In the genomic region with DNA sequence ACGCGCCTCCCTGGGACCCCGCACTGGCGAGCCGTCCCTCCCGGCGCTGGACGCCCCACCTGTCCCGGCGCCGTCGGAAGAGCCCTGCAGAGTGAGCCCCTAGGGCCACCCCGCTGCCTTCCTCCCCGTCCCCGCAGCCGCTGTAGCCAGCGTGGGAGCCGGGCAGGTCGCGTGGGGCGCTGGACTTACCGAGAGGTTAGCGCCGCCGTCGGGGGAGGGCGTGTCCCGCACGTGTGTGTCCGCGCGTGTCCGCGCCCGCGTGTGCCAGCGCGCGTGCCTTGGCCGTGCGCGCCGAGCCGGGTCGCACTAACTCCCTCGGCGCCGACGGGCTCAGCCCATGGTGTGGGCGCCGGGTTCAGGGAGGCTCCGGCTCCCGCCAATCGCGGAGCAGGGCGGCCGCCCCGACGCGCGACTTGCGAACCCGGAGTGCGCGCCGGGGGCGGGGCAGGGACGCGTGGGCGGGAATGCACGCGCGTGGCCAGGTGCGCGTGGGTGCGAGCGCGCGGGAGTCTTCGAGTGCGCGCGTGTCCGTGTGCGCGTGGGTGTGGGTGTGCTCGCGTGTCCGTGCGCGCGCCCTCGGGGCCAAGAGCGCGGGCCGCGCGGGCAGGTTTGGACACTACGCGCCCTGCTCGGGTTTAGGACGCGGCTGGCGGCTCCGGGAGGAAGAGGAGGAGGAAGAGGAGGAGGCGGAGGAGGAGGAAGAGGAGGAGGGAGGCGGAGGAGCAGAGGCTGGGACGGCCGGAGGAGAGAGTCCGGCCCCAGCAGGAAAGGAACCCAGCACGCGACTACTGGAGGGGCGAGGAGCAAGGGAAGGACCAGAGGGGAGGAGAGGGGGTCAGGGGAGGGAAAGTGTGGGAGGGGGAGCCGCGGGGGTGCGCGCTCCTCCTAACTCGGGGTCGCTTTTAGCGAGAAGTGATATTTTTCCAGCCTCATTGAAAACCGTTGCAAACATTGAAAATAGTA, we compare ENCODE assay signal across 8 cellular contexts.
DNase-seq lines count a peak whose midpoint lies in the region; ATAC-seq, FAIRE-seq and TF ChIP-seq lines count a peak whose summit lies in the region.

No MANE protein-coding gene starts in this region.

- in situ Hi-C loops in HepG2 (cut with HindIII; ENCODE audit: extremely low pct_ligation_motif_present, low pct_unique_long_range_greater_than_20kb): no loop called here

- H3K79me2 ChIP-seq in HepG2 (ENCODE audit: insufficient read depth, low read length): no peaks in the 10 kb centered on the region

- H3K9me3 ChIP-seq in liver (ENCODE audit: control insufficient read depth in 4 of 4, low read length in 3 of 4) (no peaks in the 10 kb centered on the region), HepG2 (ENCODE audit: low read length) (no peaks in the 10 kb centered on the region), vagina (no peaks in the 10 kb centered on the region)

- CTCF ChIA-PET in HepG2 (lab: Yijun Ruan, JAX; ENCODE audit: low intra/inter-chr PET ratio, low total read pairs): no interaction called here

- TF ChIP-seq EP300 in HepG2 (IDR thresholded peaks at IDR 0.05; ENCODE audit: low read depth in 2 of 2, low read length in 2 of 2) (no peak), HepG2 (CRISPR knock-in tag; IDR thresholded peaks at IDR 0.05; ENCODE audit: borderline replicate concordance) (no peak)

- no peaks in the 10 kb centered on the region for H4K20me1 ChIP-seq in HepG2 (ENCODE audit: insufficient read depth, low read length)

- H3K27ac ChIP-seq in liver (ENCODE audit: low read depth in 1 of 2, low read length in 2 of 2): peak overlapping the region; percentile 28 to 37
- H3K27ac ChIP-seq in HepG2 (ENCODE audit: extremely low read length, insufficient read depth, low read length): no peak overlapping the region
- peak overlapping the region; percentile 54 for H3K27ac ChIP-seq in vagina

- no peak overlapping the region for H3K9ac ChIP-seq in liver (ENCODE audit: low read depth in 1 of 2, low read length in 2 of 2)
- H3K9ac ChIP-seq in HepG2 (ENCODE audit: insufficient read depth, low read depth, low read length): no peak overlapping the region

- peak overlapping the region; percentile 23 to 72 (median 50) for H3K4me3 ChIP-seq in liver (ENCODE audit: low read depth in 1 of 3, low read length in 3 of 3)
- H3K4me3 ChIP-seq in HepG2 (replicated peaks in 1 of 3; ENCODE audit: insufficient read depth in 1 of 3, low read depth in 2 of 3, low read length in 3 of 3): no peak overlapping the region
- H3K4me3 ChIP-seq in choroid plexus epithelial cell (ENCODE audit: low read depth, low read length): peak overlapping the region; percentile 31
- H3K4me3 ChIP-seq in vagina: peak overlapping the region; percentile 52 to 56

- H3K36me3 Mint-ChIP-seq in mesothelial cell of epicardium: no peaks in the 10 kb centered on the region

- no peak for ATAC-seq in HepG2
- ATAC-seq in HG03025 (IDR thresholded peaks at IDR 0.05; ENCODE audit: low FRiP score, unreplicated experiment): no peak

- WGBS in liver: 5% methylated on average over 121 of the region's 121 CpGs
- 80% methylated on average over 93 of the region's 121 CpGs for WGBS in HepG2 (ENCODE audit: low lambda C conversion rate)

- intact Hi-C loops in HepG2 (cut with micrococcal nuclease; ENCODE audit: unreplicated experiment): no loop called here
- intact Hi-C loops in vagina (cut with DNase I): no loop called here

- H2AFZ ChIP-seq in HepG2 (ENCODE audit: low read length): no peak overlapping the region

- peaks cover 16% of the 10 kb centered on the region for H3K4me1 Mint-ChIP-seq in mesothelial cell of epicardium

- TF ChIP-seq CTCF in liver (IDR thresholded peaks at IDR 0.05; ENCODE audit: low read depth, low read length, missing input control): no peak
- no peak for TF ChIP-seq CTCF in HepG2 (CRISPR knock-in tag; IDR thresholded peaks at IDR 0.05)
- TF ChIP-seq CTCF in choroid plexus epithelial cell (conservative IDR thresholded peaks at IDR 0.05; ENCODE audit: low read depth, low read length): no peak
- no peak for TF ChIP-seq CTCF in mesothelial cell of epicardium (IDR thresholded peaks at IDR 0.05; ENCODE audit: unreplicated experiment)
- TF ChIP-seq CTCF in vagina (IDR thresholded peaks at IDR 0.05): no peak

- DNase-seq in HepG2 (ENCODE audit: low spot score) (no peak), choroid plexus epithelial cell (ENCODE audit: low read depth) (no peak), mesothelial cell of epicardium (ENCODE audit: low spot score in 2 of 2, unreplicated experiment in 2 of 2) (no peak), vagina (ENCODE audit: extremely low spot score in 2 of 2) (no peak), COR-L47 (lab: John Stamatoyannopoulos, UW) (no peak), NK-92 (lab: John Stamatoyannopoulos, UW; ENCODE audit: unreplicated experiment) (no peak)

- H3K27me3 Mint-ChIP-seq in mesothelial cell of epicardium (ENCODE audit: low read depth): peaks cover 93% of the 10 kb centered on the region

- TF ChIP-seq RAD21 in liver (IDR thresholded peaks at IDR 0.05): no peak
- TF ChIP-seq RAD21 in HepG2 (CRISPR knock-in tag; IDR thresholded peaks at IDR 0.05): no peak

- H3K27me3 ChIP-seq in liver (ENCODE audit: control insufficient read depth in 4 of 4, insufficient read depth in 4 of 4, low read length in 3 of 4): peaks cover 0 to 13% (median 11%) of the 10 kb centered on the region in 4 donors
- peaks cover 4 to 56% of the 10 kb centered on the region in 2 experiments; a peak in 3 of 5 replicates for H3K27me3 ChIP-seq in HepG2 (ENCODE audit: control insufficient read depth in 1 of 2, insufficient read depth in 2 of 2, low read length in 2 of 2)
- H3K27me3 ChIP-seq in vagina: no peaks in the 10 kb centered on the region

- no peak for FAIRE-seq in HepG2 (lab: Jason Lieb, UNC)

- H3K4me3 Mint-ChIP-seq in mesothelial cell of epicardium: peak overlapping the region; percentile 73

- TF ChIP-seq POLR2A in HepG2 (IDR thresholded peaks at IDR 0.05; ENCODE audit: insufficient read depth in 1 of 2, low read depth in 2 of 2, low read length in 2 of 2) (no peak), vagina (IDR thresholded peaks at IDR 0.05) (peak in 1 of 2 donors; percentile 7)

- no TSS peak for BruUV-seq in HepG2 (replicated peaks; lab: Mats Ljungman, UMichigan)

- POLR2A ChIA-PET in HepG2 (lab: Yijun Ruan, JAX): no interaction called here

- H3K4me2 ChIP-seq in HepG2 (ENCODE audit: low read depth, low read length): no peak overlapping the region

- no peaks in the 10 kb centered on the region for H3K9me3 Mint-ChIP-seq in mesothelial cell of epicardium

- H3K27ac Mint-ChIP-seq in mesothelial cell of epicardium: no peak overlapping the region

- H3K36me3 ChIP-seq in liver (ENCODE audit: control insufficient read depth in 4 of 4, insufficient read depth in 3 of 4, low read depth in 1 of 4, low read length in 3 of 4) (no peaks in the 10 kb centered on the region), HepG2 (replicated peaks in 1 of 2; ENCODE audit: control insufficient read depth in 1 of 2, insufficient read depth in 2 of 2, low read length in 2 of 2) (no peaks in the 10 kb centered on the region), vagina (no peaks in the 10 kb centered on the region)

- H3K4me1 ChIP-seq in liver (ENCODE audit: control insufficient read depth in 4 of 4, insufficient read depth in 4 of 4, low read length in 3 of 4): peaks cover 2 to 13% (median 11%) of the 10 kb centered on the region in 4 donors
- no peaks in the 10 kb centered on the region for H3K4me1 ChIP-seq in HepG2 (ENCODE audit: insufficient read depth, low read length)
- peaks cover 13% of the 10 kb centered on the region for H3K4me1 ChIP-seq in vagina

TF ChIP-seq in liver, 16 proteins besides CTCF, POLR2A, EP300 and RAD21 (continues in another document):
- TF ChIP-seq MAX (IDR thresholded peaks at IDR 0.05): no peak

TF ChIP-seq in HepG2, 621 proteins besides CTCF, POLR2A, EP300 and RAD21:
- TF ChIP-seq ZXDC (CRISPR knock-in tag; IDR thresholded peaks at IDR 0.05) (no peak), KDM1A (CRISPR knock-in tag; IDR thresholded peaks at IDR 0.05) (no peak), SAFB2 (CRISPR knock-in tag; IDR thresholded peaks at IDR 0.05; ENCODE audit: borderline replicate concordance, low read depth) (no peak), ZNF263 (CRISPR knock-in tag; IDR thresholded peaks at IDR 0.05) (no peak), MIER3 (CRISPR knock-in tag; IDR thresholded peaks at IDR 0.05; ENCODE audit: borderline replicate concordance) (no peak), ZNF484 (CRISPR knock-in tag; IDR thresholded peaks at IDR 0.05; ENCODE audit: borderline replicate concordance, low read depth) (no peak), ZNF788 (CRISPR knock-in tag; IDR thresholded peaks at IDR 0.05; ENCODE audit: borderline replicate concordance) (no peak), ZNF446 (CRISPR knock-in tag; IDR thresholded peaks at IDR 0.05) (no peak)

Comparison
In these comparisons a context has a peak if more than half of its experiments do, and no peak if none do; other contexts are left out.
1. H3K4me3 ChIP-seq: peak in liver (3 of 3), choroid plexus epithelial cell (single experiment) and vagina (2 of 2); none in HepG2 (0 of 3).